ENCODE assay signal across 25 cellular contexts in genomic region chr1:12359734-12360133, GRCh38.
DNase-seq lines count a peak whose midpoint lies in the region; ATAC-seq and TF ChIP-seq lines count a peak whose summit lies in the region.
"Had no signal": no experiment of that assay in that cellular context is flagged by ENCODE, and none has a peak within 500 bp of the region (broad histone marks: within the 10 kb centered on the region; RNA-seq: fewer than 3 reads in every experiment).

No MANE protein-coding gene starts in this region.

- H3K4me3 ChIP-seq in heart left ventricle = no peak overlapping the region
- no peak overlapping the region for H3K4me3 ChIP-seq in tibial artery
- H3K4me3 ChIP-seq in hepatocyte = no peak overlapping the region
- H3K4me3 ChIP-seq: gastrocnemius medialis, pancreas, right lobe of liver, tibial nerve had no signal

- intact Hi-C loops in heart left ventricle (cut with DNase I) = loop anchor here in 2 of 10 donors (5.0 kb wide), 2 partner anchors 38 to 42 kb away; no protein-coding TSS in a partner anchor
- intact Hi-C loops in tibial artery (cut with DNase I; ENCODE audit: low total_unique reads) = no loop called here

- H2AFZ ChIP-seq in hepatocyte = no peak overlapping the region

- peak; percentile 25 for DNase-seq in activated naive CD4-positive, alpha-beta T cell treated with anti-CD3 and anti-CD28 coated beads, Interleukin-2, amount 10 ng/mL, durations not matched to agents 7 days and 5 days
- DNase-seq in activated naive CD4-positive, alpha-beta T cell (lab: John Stamatoyannopoulos, UW) = no peak
- no peak for DNase-seq in T-helper 17 cell
- no peak for DNase-seq in heart left ventricle
- no peak for DNase-seq in tibial artery
- no peak for DNase-seq in hepatocyte (ENCODE audit: low spot score)
- DNase-seq in COLO829 (ENCODE audit: low spot score) = no peak
- DNase-seq in activated CD8-positive, alpha-beta memory T cell treated with anti-CD3 and anti-CD28 coated beads, Interleukin-2, amount 50 U/mL, for 4 hours = no peak
- DNase-seq: activated CD4-positive, CD25-positive, alpha-beta regulatory T cell treated with anti-CD3 and anti-CD28 coated beads, Interleukin-2, amount 50 U/mL, for 72 hours; activated naive CD4-positive, alpha-beta T cell treated with anti-CD3 and anti-CD28 coated beads, Interleukin-2, amount 50 U/mL, for 16 hours; activated T-cell treated with anti-CD3 and anti-CD28 coated beads, Interleukin-2, amount 50 U/mL, for 48 hours; effector CD8-positive, alpha-beta T cell; gastrocnemius medialis; NCI-H1092; NCI-H2029; NCI-H446; OCI-M1; pancreas; right lobe of liver; SHP77 treated with DMSO at 0.1 percent for 48 hours; SW 1271 had no signal

- peak overlapping the region in 1 of 12 donors; percentile 48 for H3K27ac ChIP-seq in heart left ventricle
- H3K27ac ChIP-seq in tibial artery = peak overlapping the region; percentile 34 to 72
- no peak overlapping the region for H3K27ac ChIP-seq in hepatocyte
- H3K27ac ChIP-seq: gastrocnemius medialis, pancreas, right lobe of liver, tibial nerve had no signal

- H3K36me3 ChIP-seq in heart left ventricle (peaks cover 0 to 97% (median 81%) of the 10 kb centered on the region in 9 donors), tibial artery (peaks cover 26 to 39% (median 28%) of the 10 kb centered on the region in 3 donors), hepatocyte (replicated peaks; ENCODE audit: insufficient read depth, low read depth) (no peaks in the 10 kb centered on the region)

- no peak for TF ChIP-seq POLR2A in heart left ventricle (IDR thresholded peaks at IDR 0.05)

- TF ChIP-seq CTCF in heart left ventricle (IDR thresholded peaks at IDR 0.05) (no peak), tibial artery (IDR thresholded peaks at IDR 0.05) (no peak), hepatocyte (IDR thresholded peaks at IDR 0.05; ENCODE audit: poor library complexity) (no peak)

- H3K36me3 Mint-ChIP-seq in activated naive CD4-positive, alpha-beta T cell treated with anti-CD3 and anti-CD28 coated beads, Interleukin-2, amount 10 ng/mL, durations not matched to agents 7 days and 5 days = peaks cover 66% of the 10 kb centered on the region
- peaks cover 11% of the 10 kb centered on the region for H3K36me3 Mint-ChIP-seq in T-helper 17 cell (ENCODE audit: low read depth)

- no peak overlapping the region for H3K4me2 ChIP-seq in hepatocyte

- H3K4me1 ChIP-seq in heart left ventricle (peaks cover 0 to 35% (median 19%) of the 10 kb centered on the region in 12 donors), tibial artery (peaks cover 0 to 51% (median 25%) of the 10 kb centered on the region in 4 donors), hepatocyte (ENCODE audit: insufficient read depth) (peaks cover 20% of the 10 kb centered on the region)

- WGBS in heart left ventricle, 4 donors = 13 to 35% (median 28%) methylated on average over 2 of the region's 2 CpGs
- 35% methylated on average over 2 of the region's 2 CpGs for WGBS in hepatocyte (ENCODE audit: low lambda C conversion rate, missing lambda C conversion rate)

- H3K4me1 Mint-ChIP-seq in activated naive CD4-positive, alpha-beta T cell treated with anti-CD3 and anti-CD28 coated beads, Interleukin-2, amount 10 ng/mL, durations not matched to agents 7 days and 5 days = peaks cover 19% of the 10 kb centered on the region
- peaks cover 8% of the 10 kb centered on the region for H3K4me1 Mint-ChIP-seq in T-helper 17 cell
- H3K4me1 Mint-ChIP-seq: B cell had no signal

- H3K27me3 Mint-ChIP-seq in activated naive CD4-positive, alpha-beta T cell treated with anti-CD3 and anti-CD28 coated beads, Interleukin-2, amount 10 ng/mL, durations not matched to agents 7 days and 5 days = no peaks in the 10 kb centered on the region
- H3K27me3 Mint-ChIP-seq in T-helper 17 cell = no peaks in the 10 kb centered on the region
- H3K27me3 Mint-ChIP-seq: B cell; stimulated activated naive CD8-positive, alpha-beta T cell treated with anti-CD3 and anti-CD28 coated beads, Interleukin-15, Interleukin-2, amounts not matched to agents 100 ng/mL and 50 ng/mL, for 24 hours had no signal

- H4K20me1 ChIP-seq in hepatocyte (ENCODE audit: insufficient read depth, poor library complexity, severe bottlenecking) = no peaks in the 10 kb centered on the region

- no peak for ATAC-seq in T-helper 17 cell
- peak; percentile 19 to 64 (median 38) for ATAC-seq in heart left ventricle
- ATAC-seq: gastrocnemius medialis, HepG2 had no signal

- H3K27ac Mint-ChIP-seq in activated naive CD4-positive, alpha-beta T cell treated with anti-CD3 and anti-CD28 coated beads, Interleukin-2, amount 10 ng/mL, durations not matched to agents 7 days and 5 days = peak overlapping the region; percentile 24
- peak overlapping the region; percentile 75 for H3K27ac Mint-ChIP-seq in T-helper 17 cell
- H3K27ac Mint-ChIP-seq: B cell; stimulated activated naive CD8-positive, alpha-beta T cell treated with anti-CD3 and anti-CD28 coated beads, Interleukin-15, Interleukin-2, amounts not matched to agents 100 ng/mL and 50 ng/mL, for 24 hours had no signal

- H3K27me3 ChIP-seq in heart left ventricle (no peaks in the 10 kb centered on the region), tibial artery (no peaks in the 10 kb centered on the region), hepatocyte (no peaks in the 10 kb centered on the region)
- H3K27me3 ChIP-seq: gastrocnemius medialis, pancreas, right lobe of liver, tibial nerve had no signal

- H3K79me2 ChIP-seq in hepatocyte = no peaks in the 10 kb centered on the region

- CTCF ChIA-PET in activated naive CD4-positive, alpha-beta T cell treated with anti-CD3 and anti-CD28 coated beads, Interleukin-2, amount 10 ng/mL, durations not matched to agents 7 days and 5 days (lab: Charles Lee) = no interaction called here

- no peak overlapping the region for H3K4me3 Mint-ChIP-seq in activated naive CD4-positive, alpha-beta T cell treated with anti-CD3 and anti-CD28 coated beads, Interleukin-2, amount 10 ng/mL, durations not matched to agents 7 days and 5 days
- H3K4me3 Mint-ChIP-seq in T-helper 17 cell = no peak overlapping the region
- H3K4me3 Mint-ChIP-seq: B cell; stimulated activated naive CD8-positive, alpha-beta T cell treated with anti-CD3 and anti-CD28 coated beads, Interleukin-15, Interleukin-2, amounts not matched to agents 100 ng/mL and 50 ng/mL, for 24 hours had no signal

- no peaks in the 10 kb centered on the region for H3K9me2 ChIP-seq in hepatocyte (replicated peaks; ENCODE audit: insufficient read depth)

- H3K9me3 Mint-ChIP-seq in activated naive CD4-positive, alpha-beta T cell treated with anti-CD3 and anti-CD28 coated beads, Interleukin-2, amount 10 ng/mL, durations not matched to agents 7 days and 5 days = no peaks in the 10 kb centered on the region
- H3K9me3 Mint-ChIP-seq: stimulated activated naive CD8-positive, alpha-beta T cell treated with anti-CD3 and anti-CD28 coated beads, Interleukin-15, Interleukin-2, amounts not matched to agents 100 ng/mL and 50 ng/mL, for 24 hours had no signal

- H3K9me3 ChIP-seq in T-helper 17 cell (ENCODE audit: control insufficient read depth, low read length, poor library complexity, severe bottlenecking) (no peaks in the 10 kb centered on the region), heart left ventricle (no peaks in the 10 kb centered on the region), tibial artery (no peaks in the 10 kb centered on the region), hepatocyte (ENCODE audit: low read depth) (no peaks in the 10 kb centered on the region)
- H3K9me3 ChIP-seq: gastrocnemius medialis, pancreas, right lobe of liver, tibial nerve had no signal
